Comparison of ENCODE assay signal across 21 cellular contexts in the genomic region with DNA sequence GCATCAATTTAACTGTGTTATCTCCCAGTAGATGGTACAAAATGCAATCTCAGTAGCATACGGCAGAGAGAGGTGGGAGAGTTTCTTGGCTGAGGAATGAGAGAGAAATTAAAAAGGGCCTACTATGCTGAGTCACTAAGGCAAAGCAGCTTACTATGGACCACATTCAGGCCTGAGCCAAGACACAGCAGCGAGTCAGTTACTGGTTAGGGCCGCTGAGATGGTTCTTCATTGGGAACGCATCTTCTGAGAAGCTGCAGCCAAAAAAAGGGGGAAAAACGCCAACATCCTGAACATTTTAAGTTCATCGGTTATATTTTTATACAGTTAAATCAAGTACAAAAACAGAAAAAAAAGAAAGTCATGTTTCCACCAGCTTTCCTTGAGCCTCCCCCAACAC.
"Had no signal": no experiment of that assay in that cellular context is flagged by ENCODE, and none has a peak within 500 bp of the region (broad histone marks: within the 10 kb centered on the region; RNA-seq: fewer than 3 reads in every experiment).

No MANE protein-coding gene starts in this region.

- H3K4me1 Mint-ChIP-seq: immature natural killer cell; mesothelial cell of epicardium; naive thymus-derived CD4-positive, alpha-beta T cell had no signal

- H3K9me3 ChIP-seq: esophagus squamous epithelium, gastroesophageal sphincter, heart left ventricle, left lung, lower lobe of right lung had no signal

- DNase-seq: dermis blood vessel endothelial cell; effector CD4-positive, alpha-beta T cell; effector memory CD4-positive, alpha-beta T cell; erythroblast; esophagus squamous epithelium; foreskin keratinocyte; heart left ventricle; hypothalamus; immature natural killer cell; left cardiac atrium; left lung; left ventricle myocardium superior; lower lobe of right lung; mesenchymal stem cell; naive thymus-derived CD4-positive, alpha-beta T cell had no signal

- ATAC-seq: esophagus mucosa; foreskin keratinocyte; gastroesophageal sphincter; heart left ventricle; left cardiac atrium; left lung; left ventricle myocardium superior; lower lobe of right lung; naive thymus-derived CD4-positive, alpha-beta T cell had no signal

- H3K36me3 ChIP-seq: esophagus squamous epithelium, gastroesophageal sphincter, heart left ventricle, left lung, lower lobe of right lung had no signal

- H3K9me3 Mint-ChIP-seq: mesothelial cell of epicardium had no signal

- H3K27ac Mint-ChIP-seq: immature natural killer cell; mesothelial cell of epicardium; naive thymus-derived CD4-positive, alpha-beta T cell had no signal

- H3K36me3 Mint-ChIP-seq: immature natural killer cell; mesothelial cell of epicardium; naive thymus-derived CD4-positive, alpha-beta T cell had no signal

- H3K27me3 ChIP-seq: esophagus squamous epithelium, gastroesophageal sphincter, heart left ventricle, left lung had no signal

- H3K4me3 Mint-ChIP-seq: immature natural killer cell; mesothelial cell of epicardium; naive thymus-derived CD4-positive, alpha-beta T cell had no signal

- H3K4me3 ChIP-seq: coronary artery, dorsolateral prefrontal cortex, esophagus squamous epithelium, gastroesophageal sphincter, heart left ventricle, hepatocyte, left lung, lower lobe of right lung had no signal
